ENCODE assay signal across 1 cellular context in the genomic region with DNA sequence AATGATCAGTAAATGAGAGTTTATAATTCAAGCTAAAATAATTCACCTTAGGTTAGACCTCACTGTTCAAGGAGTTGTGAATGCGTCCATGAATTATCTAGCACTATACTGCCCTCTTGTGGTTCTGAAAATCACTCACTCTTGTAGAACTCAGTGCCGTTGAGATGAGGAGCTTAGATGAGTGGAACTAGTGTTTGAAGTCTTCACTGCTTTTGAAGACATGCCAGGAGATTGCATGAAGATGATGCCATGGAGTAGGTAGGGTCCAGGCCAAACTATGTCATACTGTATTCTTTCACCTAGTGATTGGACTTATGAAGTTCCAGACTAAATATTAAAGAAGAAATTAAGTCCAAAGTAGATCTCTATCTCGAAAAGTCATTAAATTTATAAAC.
TF ChIP-seq lines count a peak whose summit lies in the region.

No MANE protein-coding gene starts in this region.

TF ChIP-seq in GM23338, 12 proteins besides CTCF, POLR2A, EP300 and RAD21 (continued from another document):
- TF ChIP-seq, protein P1, sequence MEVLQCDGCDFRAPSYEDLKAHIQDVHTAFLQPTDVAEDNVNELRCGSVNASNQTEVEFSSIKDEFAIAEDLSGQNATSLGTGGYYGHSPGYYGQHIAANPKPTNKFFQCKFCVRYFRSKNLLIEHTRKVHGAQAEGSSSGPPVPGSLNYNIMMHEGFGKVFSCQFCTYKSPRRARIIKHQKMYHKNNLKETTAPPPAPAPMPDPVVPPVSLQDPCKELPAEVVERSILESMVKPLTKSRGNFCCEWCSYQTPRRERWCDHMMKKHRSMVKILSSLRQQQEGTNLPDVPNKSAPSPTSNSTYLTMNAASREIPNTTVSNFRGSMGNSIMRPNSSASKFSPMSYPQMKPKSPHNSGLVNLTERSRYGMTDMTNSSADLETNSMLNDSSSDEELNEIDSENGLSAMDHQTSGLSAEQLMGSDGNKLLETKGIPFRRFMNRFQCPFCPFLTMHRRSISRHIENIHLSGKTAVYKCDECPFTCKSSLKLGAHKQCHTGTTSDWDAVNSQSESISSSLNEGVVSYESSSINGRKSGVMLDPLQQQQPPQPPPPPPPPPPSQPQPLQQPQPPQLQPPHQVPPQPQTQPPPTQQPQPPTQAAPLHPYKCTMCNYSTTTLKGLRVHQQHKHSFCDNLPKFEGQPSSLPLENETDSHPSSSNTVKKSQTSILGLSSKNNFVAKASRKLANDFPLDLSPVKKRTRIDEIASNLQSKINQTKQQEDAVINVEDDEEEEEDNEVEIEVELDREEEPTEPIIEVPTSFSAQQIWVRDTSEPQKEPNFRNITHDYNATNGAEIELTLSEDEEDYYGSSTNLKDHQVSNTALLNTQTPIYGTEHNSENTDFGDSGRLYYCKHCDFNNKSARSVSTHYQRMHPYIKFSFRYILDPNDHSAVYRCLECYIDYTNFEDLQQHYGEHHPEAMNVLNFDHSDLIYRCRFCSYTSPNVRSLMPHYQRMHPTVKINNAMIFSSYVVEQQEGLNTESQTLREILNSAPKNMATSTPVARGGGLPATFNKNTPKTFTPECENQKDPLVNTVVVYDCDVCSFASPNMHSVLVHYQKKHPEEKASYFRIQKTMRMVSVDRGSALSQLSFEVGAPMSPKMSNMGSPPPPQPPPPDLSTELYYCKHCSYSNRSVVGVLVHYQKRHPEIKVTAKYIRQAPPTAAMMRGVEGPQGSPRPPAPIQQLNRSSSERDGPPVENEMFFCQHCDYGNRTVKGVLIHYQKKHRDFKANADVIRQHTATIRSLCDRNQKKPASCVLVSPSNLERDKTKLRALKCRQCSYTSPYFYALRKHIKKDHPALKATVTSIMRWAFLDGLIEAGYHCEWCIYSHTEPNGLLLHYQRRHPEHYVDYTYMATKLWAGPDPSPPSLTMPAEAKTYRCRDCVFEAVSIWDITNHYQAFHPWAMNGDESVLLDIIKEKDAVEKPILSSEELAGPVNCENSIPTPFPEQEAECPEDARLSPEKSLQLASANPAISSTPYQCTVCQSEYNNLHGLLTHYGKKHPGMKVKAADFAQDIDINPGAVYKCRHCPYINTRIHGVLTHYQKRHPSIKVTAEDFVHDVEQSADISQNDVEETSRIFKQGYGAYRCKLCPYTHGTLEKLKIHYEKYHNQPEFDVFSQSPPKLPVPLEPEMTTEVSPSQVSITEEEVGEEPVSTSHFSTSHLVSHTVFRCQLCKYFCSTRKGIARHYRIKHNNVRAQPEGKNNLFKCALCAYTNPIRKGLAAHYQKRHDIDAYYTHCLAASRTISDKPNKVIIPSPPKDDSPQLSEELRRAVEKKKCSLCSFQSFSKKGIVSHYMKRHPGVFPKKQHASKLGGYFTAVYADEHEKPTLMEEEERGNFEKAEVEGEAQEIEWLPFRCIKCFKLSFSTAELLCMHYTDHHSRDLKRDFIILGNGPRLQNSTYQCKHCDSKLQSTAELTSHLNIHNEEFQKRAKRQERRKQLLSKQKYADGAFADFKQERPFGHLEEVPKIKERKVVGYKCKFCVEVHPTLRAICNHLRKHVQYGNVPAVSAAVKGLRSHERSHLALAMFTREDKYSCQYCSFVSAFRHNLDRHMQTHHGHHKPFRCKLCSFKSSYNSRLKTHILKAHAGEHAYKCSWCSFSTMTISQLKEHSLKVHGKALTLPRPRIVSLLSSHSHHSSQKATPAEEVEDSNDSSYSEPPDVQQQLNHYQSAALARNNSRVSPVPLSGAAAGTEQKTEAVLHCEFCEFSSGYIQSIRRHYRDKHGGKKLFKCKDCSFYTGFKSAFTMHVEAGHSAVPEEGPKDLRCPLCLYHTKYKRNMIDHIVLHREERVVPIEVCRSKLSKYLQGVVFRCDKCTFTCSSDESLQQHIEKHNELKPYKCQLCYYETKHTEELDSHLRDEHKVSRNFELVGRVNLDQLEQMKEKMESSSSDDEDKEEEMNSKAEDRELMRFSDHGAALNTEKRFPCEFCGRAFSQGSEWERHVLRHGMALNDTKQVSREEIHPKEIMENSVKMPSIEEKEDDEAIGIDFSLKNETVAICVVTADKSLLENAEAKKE (CRISPR knock-in tag; IDR thresholded peaks at IDR 0.05): no peak
- no peak for TF ChIP-seq NANOG (IDR thresholded peaks at IDR 0.05; ENCODE audit: borderline replicate concordance)
